ENCODE assay signal across 1 cellular context in the genomic region with DNA sequence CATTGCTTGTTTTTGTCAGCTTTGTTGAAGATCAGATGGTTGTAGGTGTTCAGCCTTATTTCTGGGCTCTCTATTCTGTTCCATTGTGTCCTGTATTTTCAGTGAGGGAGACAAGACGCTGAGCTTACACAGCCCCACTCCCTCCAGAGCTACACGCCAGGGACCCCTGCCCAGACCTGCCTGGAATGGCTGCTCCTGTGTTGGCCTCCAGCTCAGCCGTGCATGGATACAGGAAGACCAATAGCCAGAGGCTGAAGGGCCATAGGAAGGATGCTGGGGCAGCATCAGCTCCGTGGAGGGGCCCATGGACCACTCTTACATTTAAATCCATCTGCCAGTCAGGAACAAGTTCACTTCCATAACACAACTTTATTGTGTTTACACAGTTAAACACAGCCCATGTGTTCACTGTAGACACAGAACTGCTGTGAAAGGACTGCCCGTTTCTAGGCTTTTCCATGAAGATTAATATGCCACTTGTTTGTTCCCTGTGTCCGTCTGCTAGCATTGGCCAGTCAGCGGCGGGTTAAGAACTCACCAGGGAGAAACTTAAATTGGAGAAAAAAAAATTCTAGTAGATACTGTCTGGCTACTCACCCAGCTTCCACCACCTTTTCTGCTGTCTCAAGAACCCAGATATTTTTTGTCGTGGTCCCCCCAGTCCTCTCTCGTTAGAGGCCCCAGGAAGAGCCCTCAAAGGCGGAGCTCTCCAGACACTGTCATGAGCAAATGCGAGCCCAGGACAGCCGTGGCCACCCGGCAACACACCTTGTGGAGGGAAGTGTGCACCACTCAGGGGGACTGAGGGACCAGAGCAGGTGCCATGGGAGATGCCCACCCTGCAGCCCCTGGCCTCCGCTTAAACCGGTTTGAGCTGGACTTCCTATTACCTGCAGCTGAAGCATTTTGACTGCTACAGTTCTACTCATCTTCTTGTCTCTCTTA.
TF ChIP-seq lines count a peak whose summit lies in the region.

No MANE protein-coding gene starts in this region.

TF ChIP-seq in IMR-90, 13 proteins besides CTCF, POLR2A, EP300 and RAD21:
- TF ChIP-seq NFE2L2 (IDR thresholded peaks at IDR 0.05; ENCODE audit: low read depth, low read length) (no peak), CEBPB (IDR thresholded peaks at IDR 0.05; ENCODE audit: low read depth, low read length) (no peak), SMC3 (IDR thresholded peaks at IDR 0.05; ENCODE audit: low read depth, low read length) (no peak), MXI1 (IDR thresholded peaks at IDR 0.05; ENCODE audit: borderline replicate concordance, low read depth, low read length) (no peak), MAZ (IDR thresholded peaks at IDR 0.05; ENCODE audit: borderline replicate concordance, low read depth, low read length) (no peak), FOS (IDR thresholded peaks at IDR 0.05; ENCODE audit: low read depth, low read length) (no peak), RFX5 (IDR thresholded peaks at IDR 0.05; ENCODE audit: low read depth, low read length) (no peak), CHD1 (IDR thresholded peaks at IDR 0.05; ENCODE audit: low read depth, low read length) (no peak), MAFK (IDR thresholded peaks at IDR 0.05; ENCODE audit: low read depth, low read length) (no peak), RCOR1 (IDR thresholded peaks at IDR 0.05; ENCODE audit: insufficient replicate concordance, low read length) (no peak), BHLHE40 (IDR thresholded peaks at IDR 0.05; ENCODE audit: low read depth, low read length) (no peak)
- TF ChIP-seq, protein P1, sequence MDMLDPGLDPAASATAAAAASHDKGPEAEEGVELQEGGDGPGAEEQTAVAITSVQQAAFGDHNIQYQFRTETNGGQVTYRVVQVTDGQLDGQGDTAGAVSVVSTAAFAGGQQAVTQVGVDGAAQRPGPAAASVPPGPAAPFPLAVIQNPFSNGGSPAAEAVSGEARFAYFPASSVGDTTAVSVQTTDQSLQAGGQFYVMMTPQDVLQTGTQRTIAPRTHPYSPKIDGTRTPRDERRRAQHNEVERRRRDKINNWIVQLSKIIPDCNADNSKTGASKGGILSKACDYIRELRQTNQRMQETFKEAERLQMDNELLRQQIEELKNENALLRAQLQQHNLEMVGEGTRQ (IDR thresholded peaks at IDR 0.05; ENCODE audit: low read depth, low read length), result no peak
- TF ChIP-seq, protein P2, sequence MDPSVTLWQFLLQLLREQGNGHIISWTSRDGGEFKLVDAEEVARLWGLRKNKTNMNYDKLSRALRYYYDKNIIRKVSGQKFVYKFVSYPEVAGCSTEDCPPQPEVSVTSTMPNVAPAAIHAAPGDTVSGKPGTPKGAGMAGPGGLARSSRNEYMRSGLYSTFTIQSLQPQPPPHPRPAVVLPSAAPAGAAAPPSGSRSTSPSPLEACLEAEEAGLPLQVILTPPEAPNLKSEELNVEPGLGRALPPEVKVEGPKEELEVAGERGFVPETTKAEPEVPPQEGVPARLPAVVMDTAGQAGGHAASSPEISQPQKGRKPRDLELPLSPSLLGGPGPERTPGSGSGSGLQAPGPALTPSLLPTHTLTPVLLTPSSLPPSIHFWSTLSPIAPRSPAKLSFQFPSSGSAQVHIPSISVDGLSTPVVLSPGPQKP (IDR thresholded peaks at IDR 0.05; ENCODE audit: borderline replicate concordance, low read depth, low read length), result no peak
